Comparison of ENCODE assay signal across 17 cellular contexts in genomic region chr19:43641333-43641732, GRCh38. TPM values are rescaled to one million over a fixed set of nuclear protein-coding genes. Genes with fewer than 3 reads are reported as not detected.
DNase-seq lines count a peak whose midpoint lies in the region; ATAC-seq, FAIRE-seq and TF ChIP-seq lines count a peak whose summit lies in the region.
"Had no signal": no experiment of that assay in that cellular context is flagged by ENCODE, and none has a peak within 500 bp of the region (broad histone marks: within the 10 kb centered on the region; RNA-seq: fewer than 3 reads in every experiment).

No MANE protein-coding gene starts in this region.

- H3K4me3 ChIP-seq in NB4 (ENCODE audit: low read depth, low read length): no peak overlapping the region

- H3K27ac Mint-ChIP-seq in activated CD8-positive, alpha-beta memory T cell treated with anti-CD3 and anti-CD28 coated beads, Interleukin-2, amount 10 ng/mL, durations not matched to agents 7 days and 5 days: no peak overlapping the region
- no peak overlapping the region for H3K27ac Mint-ChIP-seq in central memory CD8-positive, alpha-beta T cell (ENCODE audit: low read depth)
- peak overlapping the region; percentile 40 for H3K27ac Mint-ChIP-seq in neural crest cell (ENCODE audit: unreplicated experiment)
- H3K27ac Mint-ChIP-seq: activated CD4-positive, alpha-beta T cell treated with anti-CD3 and anti-CD28 coated beads for 36 hours had no signal

- ATAC-seq in activated CD8-positive, alpha-beta memory T cell treated with anti-CD3 and anti-CD28 coated beads, Interleukin-2, amount 10 ng/mL, durations not matched to agents 7 days and 5 days: no peak
- ATAC-seq in central memory CD8-positive, alpha-beta T cell (replicated peaks; ENCODE audit: extremely low read depth, poor library complexity, severe bottlenecking): no peak
- ATAC-seq: activated CD4-positive, alpha-beta T cell treated with anti-CD3 and anti-CD28 coated beads for 36 hours had no signal

- no peak for FAIRE-seq in RCC 7860 (lab: Jason Lieb, UNC)
- FAIRE-seq: urothelium cell line had no signal

- no peak for TF ChIP-seq POLR2A in NB4 (IDR thresholded peaks at IDR 0.05; ENCODE audit: extremely low read depth, insufficient read length)

- TF ChIP-seq CTCF in NB4 (IDR thresholded peaks at IDR 0.05; ENCODE audit: low read depth, low read length): no peak
- no peak for TF ChIP-seq CTCF in neural crest cell (conservative IDR thresholded peaks at IDR 0.05)

- DNase-seq in activated CD8-positive, alpha-beta memory T cell treated with anti-CD3 and anti-CD28 coated beads, Interleukin-2, amount 10 ng/mL, durations not matched to agents 7 days and 5 days: no peak
- no peak for DNase-seq in activated CD8-positive, alpha-beta memory T cell treated with anti-CD3 and anti-CD28 coated beads for 24 hours
- DNase-seq in NB4 (ENCODE audit: low read depth): peak; percentile 20
- no peak for DNase-seq in central memory CD8-positive, alpha-beta T cell (ENCODE audit: low spot score in 2 of 2)
- DNase-seq in neural crest cell (ENCODE audit: low read depth, low spot score): no peak
- DNase-seq in Kasumi-1 (lab: John Stamatoyannopoulos, UW): no peak
- DNase-seq in RCC 7860 (ENCODE audit: low spot score): no peak
- no peak for DNase-seq in T1000 (lab: John Stamatoyannopoulos, UW)
- DNase-seq: activated CD4-positive, alpha-beta T cell treated with anti-CD3 and anti-CD28 coated beads for 36 hours; activated effector memory CD4-positive, alpha-beta T cell treated with Interleukin-2 at 50 U/mL for 16 hours; GOT3; mesenchymal stem cell; MV-4-11; NCI-H2107; NCI-H748 treated with DMSO at 0.1 percent for 48 hours had no signal

- H3K4me3 Mint-ChIP-seq in activated CD8-positive, alpha-beta memory T cell treated with anti-CD3 and anti-CD28 coated beads, Interleukin-2, amount 10 ng/mL, durations not matched to agents 7 days and 5 days: peak overlapping the region; percentile 17
- H3K4me3 Mint-ChIP-seq in central memory CD8-positive, alpha-beta T cell: peak overlapping the region; percentile 68
- H3K4me3 Mint-ChIP-seq in neural crest cell: peak overlapping the region; percentile 89

- H3K27me3 Mint-ChIP-seq in activated CD8-positive, alpha-beta memory T cell treated with anti-CD3 and anti-CD28 coated beads, Interleukin-2, amount 10 ng/mL, durations not matched to agents 7 days and 5 days: peaks cover 41% of the 10 kb centered on the region
- H3K27me3 Mint-ChIP-seq in central memory CD8-positive, alpha-beta T cell: peaks cover 50% of the 10 kb centered on the region
- H3K27me3 Mint-ChIP-seq in neural crest cell (ENCODE audit: low read depth): peaks cover 4% of the 10 kb centered on the region

- H3K36me3 Mint-ChIP-seq in activated CD8-positive, alpha-beta memory T cell treated with anti-CD3 and anti-CD28 coated beads, Interleukin-2, amount 10 ng/mL, durations not matched to agents 7 days and 5 days: no peaks in the 10 kb centered on the region
- H3K36me3 Mint-ChIP-seq in central memory CD8-positive, alpha-beta T cell (ENCODE audit: insufficient read depth): peaks cover 8% of the 10 kb centered on the region
- peaks cover 4% of the 10 kb centered on the region for H3K36me3 Mint-ChIP-seq in neural crest cell (ENCODE audit: low read depth)

- H3K9me3 Mint-ChIP-seq in activated CD8-positive, alpha-beta memory T cell treated with anti-CD3 and anti-CD28 coated beads, Interleukin-2, amount 10 ng/mL, durations not matched to agents 7 days and 5 days (ENCODE audit: low read depth): no peaks in the 10 kb centered on the region
- no peaks in the 10 kb centered on the region for H3K9me3 Mint-ChIP-seq in central memory CD8-positive, alpha-beta T cell
- no peaks in the 10 kb centered on the region for H3K9me3 Mint-ChIP-seq in neural crest cell

- CTCF ChIA-PET in activated CD8-positive, alpha-beta memory T cell treated with anti-CD3 and anti-CD28 coated beads, Interleukin-2, amount 10 ng/mL, durations not matched to agents 7 days and 5 days (lab: Charles Lee): interaction anchor here (0.8 to 1.3 kb wide), 3 partner anchors 23 to 168 kb away, joined by 3 to 5 read pairs (median 3); no protein-coding TSS in a partner anchor

- peaks cover 12% of the 10 kb centered on the region for H3K4me1 Mint-ChIP-seq in activated CD8-positive, alpha-beta memory T cell treated with anti-CD3 and anti-CD28 coated beads, Interleukin-2, amount 10 ng/mL, durations not matched to agents 7 days and 5 days
- peaks cover 13% of the 10 kb centered on the region for H3K4me1 Mint-ChIP-seq in central memory CD8-positive, alpha-beta T cell
- H3K4me1 Mint-ChIP-seq in neural crest cell: peaks cover 33% of the 10 kb centered on the region

RNA-seq across cellular contexts. Expression of gene CADM4, which starts 1.7 kb away (rescaled TPM):
- under 1 TPM; 0.09 to 0.12 TPM for total RNA-seq in activated CD8-positive, alpha-beta memory T cell treated with anti-CD3 and anti-CD28 coated beads, Interleukin-2, amount 10 ng/mL, durations not matched to agents 7 days and 5 days
- total RNA-seq in neural crest cell: 74.4 and 78.5 TPM in 2 replicates

RNA-seq across cellular contexts. Expression of gene ZNF428, which starts 21.9 kb away (rescaled TPM):
- 10 to 100 TPM; 23.0 to 23.2 TPM for total RNA-seq in activated CD8-positive, alpha-beta memory T cell treated with anti-CD3 and anti-CD28 coated beads, Interleukin-2, amount 10 ng/mL, durations not matched to agents 7 days and 5 days
- 114 and 117 TPM in 2 replicates for total RNA-seq in neural crest cell

RNA-seq across cellular contexts. Expression of gene PLAUR, which starts 28.6 kb away (rescaled TPM):
- total RNA-seq in activated CD8-positive, alpha-beta memory T cell treated with anti-CD3 and anti-CD28 coated beads, Interleukin-2, amount 10 ng/mL, durations not matched to agents 7 days and 5 days: 10 to 100 TPM; 10.3 to 10.4 TPM
- 31.4 and 33.6 TPM in 2 replicates for total RNA-seq in neural crest cell

RNA-seq across cellular contexts. Expression of gene SRRM5, which starts 29.4 kb away (rescaled TPM):
- total RNA-seq in activated CD8-positive, alpha-beta memory T cell treated with anti-CD3 and anti-CD28 coated beads, Interleukin-2, amount 10 ng/mL, durations not matched to agents 7 days and 5 days: under 1 TPM; 0.37 to 0.79 TPM
- 0.41 and 0.51 TPM in 2 replicates for total RNA-seq in neural crest cell
- total RNA-seq: skeletal muscle tissue had no signal

RNA-seq across cellular contexts. Expression of gene ZNF576, which starts 44.9 kb away (rescaled TPM):
- 10 to 100 TPM; 18.6 to 21.3 TPM for total RNA-seq in activated CD8-positive, alpha-beta memory T cell treated with anti-CD3 and anti-CD28 coated beads, Interleukin-2, amount 10 ng/mL, durations not matched to agents 7 days and 5 days
- total RNA-seq in neural crest cell: 18.3 and 19.7 TPM in 2 replicates

Comparison
In these comparisons a context has a peak if more than half of its experiments do, and no peak if none do; other contexts are left out.
1. H3K4me3 Mint-ChIP-seq: peak in every context shown above with its lines; median percentile 89 in neural crest cell; 68 in central memory CD8-positive, alpha-beta T cell; 17 in activated CD8-positive, alpha-beta memory T cell treated with anti-CD3 and anti-CD28 coated beads, Interleukin-2, amount 10 ng/mL, durations not matched to agents 7 days and 5 days.
2. RNA of gene CADM4, which starts 1.7 kb away (total RNA-seq): 74.4 to 78.5 TPM in neural crest cell; 0.09 to 0.12 TPM in activated CD8-positive, alpha-beta memory T cell treated with anti-CD3 and anti-CD28 coated beads, Interleukin-2, amount 10 ng/mL, durations not matched to agents 7 days and 5 days; every median in the first group is over 10 times any median in the second.